8 cellular contexts compared by ENCODE assay signal in the genomic region with DNA sequence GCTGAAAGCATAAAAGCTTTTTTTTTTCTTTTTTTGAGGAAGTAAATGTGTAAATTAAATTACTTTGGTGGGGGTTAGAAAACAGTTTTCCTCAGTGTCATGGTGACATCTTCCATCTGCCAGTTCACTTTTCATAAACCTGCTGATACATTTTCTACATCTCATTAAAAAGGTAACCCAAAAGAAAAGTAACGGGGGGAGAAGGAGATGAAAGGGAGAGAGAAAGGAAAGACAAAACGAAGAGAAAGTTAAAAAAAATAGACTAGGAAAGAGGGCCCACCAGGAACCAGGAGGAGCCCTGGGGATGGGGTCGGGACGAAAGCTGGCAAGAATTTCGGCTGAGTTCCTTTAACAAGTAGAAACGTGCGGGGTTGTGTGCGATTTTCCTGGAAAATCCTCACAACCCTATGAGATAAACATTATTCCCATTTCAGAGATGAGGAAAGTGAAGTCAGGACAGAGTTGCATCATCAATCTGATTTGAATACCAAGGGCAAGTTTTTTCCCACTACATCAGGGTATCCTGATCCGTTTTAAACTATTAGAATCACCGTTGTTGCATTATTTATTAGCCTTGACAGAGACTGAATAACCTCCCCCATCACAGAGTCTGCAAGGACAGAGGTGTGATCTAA. TPM values are rescaled to one million over a fixed set of nuclear protein-coding genes. Genes with fewer than 3 reads are reported as not detected.
DNase-seq lines count a peak whose midpoint lies in the region; ATAC-seq, FAIRE-seq and TF ChIP-seq lines count a peak whose summit lies in the region.

No MANE protein-coding gene starts in this region.

- intact Hi-C loops in spleen (cut with DNase I; ENCODE audit: low total_unique reads) = no loop called here

- no peaks in the 10 kb centered on the region for H3K9me3 Mint-ChIP-seq in HFFc6

- H4K20me1 ChIP-seq in keratinocyte (ENCODE audit: control insufficient read depth, extremely low read depth, insufficient read depth, low read length) = no peaks in the 10 kb centered on the region

- peak overlapping the region; percentile 51 for H3K27ac ChIP-seq in angular gyrus (ENCODE audit: low read depth, low read length)
- H3K27ac ChIP-seq in keratinocyte (ENCODE audit: control insufficient read depth, insufficient read depth, low read length) = no peak overlapping the region
- H3K27ac ChIP-seq in spleen = peak overlapping the region in 1 of 8 donors; percentile 37

- H3K9me3 ChIP-seq in keratinocyte (ENCODE audit: control insufficient read depth, low read depth, low read length) (no peaks in the 10 kb centered on the region), spleen (no peaks in the 10 kb centered on the region)

- H3K9ac ChIP-seq in keratinocyte (ENCODE audit: control insufficient read depth, extremely low read depth, insufficient read depth, low read length) = peak overlapping the region; percentile 58

- DNase-seq in HFFc6 (no peak), keratinocyte (ENCODE audit: low read depth, low spot score) (no peak), spleen (no peak), A172 (ENCODE audit: low spot score) (no peak), NCI-H187 (lab: John Stamatoyannopoulos, UW) (no peak)

- peak overlapping the region; percentile 40 to 55 (median 50) for H3K4me3 ChIP-seq in keratinocyte (ENCODE audit: control insufficient read depth in 2 of 3, extremely low read depth in 1 of 3, insufficient read depth in 2 of 3, low read depth in 1 of 3, low read length in 3 of 3)
- H3K4me3 ChIP-seq in spleen = peak overlapping the region in 7 of 8 donors; percentile 34 to 69 (median 41)

- no peaks in the 10 kb centered on the region for H3K79me2 ChIP-seq in keratinocyte (ENCODE audit: control insufficient read depth, insufficient read depth, low read length)

- no peaks in the 10 kb centered on the region for H3K27me3 ChIP-seq in keratinocyte (ENCODE audit: control insufficient read depth, extremely low read depth, insufficient read depth, low read length)
- H3K27me3 ChIP-seq in spleen (replicated peaks in 1 of 7) = peaks cover 0 to 28% (median 0%) of the 10 kb centered on the region in 7 donors

- TF ChIP-seq CTCF in HFFc6 (IDR thresholded peaks at IDR 0.05) = no peak
- no peak for TF ChIP-seq CTCF in keratinocyte (optimal IDR thresholded peaks at IDR 0.05 in 1 of 3, IDR thresholded peaks at IDR 0.05 in 1 of 3, conservative IDR thresholded peaks at IDR 0.05 in 1 of 3; ENCODE audit: extremely low read depth in 1 of 3, insufficient read depth in 2 of 3, low read length in 3 of 3)
- TF ChIP-seq CTCF in spleen (IDR thresholded peaks at IDR 0.05 in 8 of 11, conservative IDR thresholded peaks at IDR 0.05 in 3 of 11) = no peak

- peak overlapping the region; percentile 92 for H2AFZ ChIP-seq in keratinocyte (ENCODE audit: control insufficient read depth, low read length)

- no peaks in the 10 kb centered on the region for H3K36me3 Mint-ChIP-seq in HFFc6 (ENCODE audit: low read depth)

- no peak for ATAC-seq in HG03565 (IDR thresholded peaks at IDR 0.05; ENCODE audit: unreplicated experiment)
- no peak for ATAC-seq in GM18867 (IDR thresholded peaks at IDR 0.05; ENCODE audit: unreplicated experiment)

- peaks cover 95% of the 10 kb centered on the region for H3K4me1 Mint-ChIP-seq in HFFc6 (ENCODE audit: low read depth)

- FAIRE-seq in keratinocyte (lab: Jason Lieb, UNC) = no peak

- H3K4me3 Mint-ChIP-seq in HFFc6 = peak overlapping the region; percentile 81

- peaks cover 4% of the 10 kb centered on the region; the same call in 1 of the 2 replicates for H3K27me3 Mint-ChIP-seq in HFFc6 (ENCODE audit: insufficient read depth)

- H3K4me1 ChIP-seq in keratinocyte (ENCODE audit: control insufficient read depth, extremely low read depth, insufficient read depth, low read length) (peaks cover 58% of the 10 kb centered on the region), spleen (peaks cover 0 to 18% (median 5%) of the 10 kb centered on the region in 6 donors)

- WGBS in spleen, 5 donors = 86 to 92% (median 89%) methylated on average over 10 of the region's 10 CpGs

- dilution Hi-C loops in keratinocyte (cut with MboI; ENCODE audit: extremely low pct_ligation_motif_present, low sequenced_read_pairs) = no loop called here

- H3K27ac Mint-ChIP-seq in HFFc6 = peak overlapping the region; percentile 82

- peak overlapping the region; percentile 76 for H3K4me2 ChIP-seq in keratinocyte (ENCODE audit: control insufficient read depth, extremely low read depth, insufficient read depth, low read depth, low read length)

- no peaks in the 10 kb centered on the region for H3K9me1 ChIP-seq in keratinocyte (ENCODE audit: control insufficient read depth, extremely low read depth, insufficient read depth, low read length)

- TF ChIP-seq POLR2A in spleen (IDR thresholded peaks at IDR 0.05) = no peak

- no peaks in the 10 kb centered on the region for H3K36me3 ChIP-seq in keratinocyte (ENCODE audit: control insufficient read depth in 2 of 2, extremely low read depth in 1 of 2, insufficient read depth in 2 of 2, low read length in 2 of 2)
- H3K36me3 ChIP-seq in spleen = no peaks in the 10 kb centered on the region

RNA-seq across cellular contexts. Expression of a gene that starts 53.4 kb away (rescaled TPM):
- 10 to 100 TPM; 11.0 to 36.8 (median 11.7) TPM for total RNA-seq in HFFc6 (2021; fragmentation: NEBNext Ultra II Directional; extraction: Animal tissue kit (Norgen Biotek cat#: 25700))
- polyA plus RNA-seq in keratinocyte = 99.6 to 135 TPM (median 129 TPM) in 3 replicates
- 264 TPM for polyA plus RNA-seq in keratinocyte (2011; ENCODE audit: low read depth)
- 153 and 181 TPM in 2 replicates for polyA plus RNA-seq in keratinocyte (2011; cell fraction: cytosol; rRNA removed)
- 73.6 and 80.3 TPM in 2 replicates for polyA plus RNA-seq in keratinocyte (2011; cell fraction: nucleus; rRNA removed)
- polyA plus RNA-seq in keratinocyte (2012; ENCODE audit: low replicate concordance) = 66.5 and 140 TPM in 2 replicates
- 36.9 to 56.3 TPM (median 40.5 TPM) in 3 replicates for polyA minus RNA-seq in keratinocyte
- 66.2 TPM for polyA minus RNA-seq in keratinocyte (2011; cell fraction: cytosol; rRNA and poly(A)+ RNA removed)
- polyA minus RNA-seq in keratinocyte (2011; cell fraction: nucleus; rRNA and poly(A)+ RNA removed) = 20.3 and 30.7 TPM in 2 replicates
- total RNA-seq in spleen = 1 to 10 TPM; 2.5 to 9.1 (median 4.7) TPM
- 1 to 10 TPM in 2 of 3 donors, under 1 TPM in 1; 0.80 to 3.0 (median 2.0) TPM for polyA plus RNA-seq in spleen
- total RNA-seq in A172 (2014; rRNA removed; shearing (Covaris generic)) = 2.9 and 3.2 TPM in 2 replicates
